8 cellular contexts compared by ENCODE assay signal in the genomic region with DNA sequence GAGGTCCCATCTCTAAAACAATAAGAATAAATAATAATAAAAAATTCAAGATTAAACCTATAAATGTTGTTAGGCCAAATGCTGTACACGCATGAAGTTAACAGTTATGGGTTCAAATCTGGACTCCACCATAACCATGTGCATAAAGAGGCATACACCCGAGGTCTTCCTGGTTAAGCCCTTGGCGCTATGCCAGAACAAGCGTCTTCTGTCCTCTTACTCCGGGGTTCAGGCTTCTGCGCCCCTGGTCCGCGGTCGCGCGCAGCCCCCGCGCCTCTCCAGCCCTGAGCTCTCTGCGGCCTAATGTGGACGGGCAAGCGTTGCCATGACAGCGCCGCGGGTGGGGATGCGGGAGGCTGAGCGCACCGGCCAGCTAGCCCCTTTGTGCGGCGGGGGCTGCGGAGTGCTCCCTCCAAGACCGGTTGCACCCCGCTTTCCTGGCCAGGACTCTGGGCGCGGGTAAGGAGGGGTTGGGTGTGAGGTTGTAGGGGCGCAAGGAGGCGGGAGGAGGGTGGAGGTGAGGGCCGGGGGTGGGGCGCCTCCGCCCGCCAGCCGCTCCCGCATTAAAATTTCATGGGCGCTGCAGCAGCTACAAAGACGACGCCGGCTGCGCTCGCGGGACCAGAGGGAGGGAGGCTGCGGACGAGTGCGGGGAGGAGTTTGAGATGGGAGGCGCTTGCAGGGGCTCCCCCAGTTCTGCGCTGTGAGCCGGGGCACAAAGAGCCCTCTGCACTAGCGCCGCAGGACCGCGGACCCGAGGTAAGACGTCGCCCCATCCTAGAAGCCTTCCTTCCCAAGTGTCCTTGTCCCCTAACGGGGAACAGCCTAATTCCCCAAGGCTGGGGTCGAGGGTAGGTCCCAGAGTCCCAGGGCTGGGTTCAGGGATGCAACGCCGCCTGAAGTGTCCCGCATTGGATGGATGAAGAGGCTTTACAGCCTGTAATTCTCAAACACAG. TPM values are rescaled to one million over a fixed set of nuclear protein-coding genes. Genes with fewer than 3 reads are reported as not detected.
DNase-seq lines count a peak whose midpoint lies in the region; ATAC-seq and TF ChIP-seq lines count a peak whose summit lies in the region.

A gene (plus strand): TSS at position 693 of the 956 bp plus-strand sequence.

- H3K4me1 Mint-ChIP-seq in CD4-positive, CD25-positive, alpha-beta regulatory T cell: peaks cover 4 to 39% (median 27%) of the 10 kb centered on the region in 4 donors

- DNase-seq in CD4-positive, CD25-positive, alpha-beta regulatory T cell: peak; percentile 63 to 86 (median 69)
- DNase-seq in T-helper 9 cell: peak; percentile 61
- DNase-seq in caudate nucleus (lab: John Stamatoyannopoulos, UW): peak in 47 of 61 donors; percentile 6 to 78 (median 47)
- DNase-seq in lung (ENCODE audit: low spot score): no peak
- peak; percentile 45 for DNase-seq in stimulated activated CD8-positive, alpha-beta memory T cell treated with anti-CD3 and anti-CD28 coated beads, Interleukin-7, amount 100 ng/mL, for 24 hours (ENCODE audit: low read depth)
- DNase-seq in SW 1271 (lab: John Stamatoyannopoulos, UW): no peak

- H3K27me3 Mint-ChIP-seq in CD4-positive, CD25-positive, alpha-beta regulatory T cell: peaks cover 25% of the 10 kb centered on the region

- peak within 1 kb of the TSS; percentile 88 to 98 (median 92) for H3K27ac Mint-ChIP-seq in CD4-positive, CD25-positive, alpha-beta regulatory T cell

- peak; percentile 72 to 78 for ATAC-seq in CD4-positive, CD25-positive, alpha-beta regulatory T cell (ENCODE audit: low read depth in 2 of 2)
- peak; percentile 55 for ATAC-seq in HG02678 (IDR thresholded peaks at IDR 0.05; ENCODE audit: unreplicated experiment)
- peak; percentile 38 for ATAC-seq in lung (ENCODE audit: insufficient read depth, low FRiP score)
- ATAC-seq in GM18520 (IDR thresholded peaks at IDR 0.05; ENCODE audit: unreplicated experiment): no peak

- no peaks in the 10 kb centered on the region for H3K27me3 ChIP-seq in CD4-positive, CD25-positive, alpha-beta regulatory T cell (ENCODE audit: control insufficient read depth, insufficient read depth, low read length)
- H3K27me3 ChIP-seq in lung (ENCODE audit: control insufficient read depth, insufficient read depth): no peaks in the 10 kb centered on the region

- H3K36me3 Mint-ChIP-seq in CD4-positive, CD25-positive, alpha-beta regulatory T cell: no peaks in the 10 kb centered on the region

- H3K27ac ChIP-seq in CD4-positive, CD25-positive, alpha-beta regulatory T cell (ENCODE audit: insufficient read depth, low read length, poor library complexity, severe bottlenecking): peak within 1 kb of the TSS; percentile 51
- peak within 1 kb of the TSS; percentile 46 for H3K27ac ChIP-seq in caudate nucleus (ENCODE audit: low read depth, low read length)
- no peak within 1 kb of the TSS for H3K27ac ChIP-seq in lung (ENCODE audit: low read depth in 1 of 2, low read length in 1 of 2)

- 2 to 3% methylated on average over 62 of the region's 62 CpGs for WGBS in lung, 2 donors

- H3K9me3 Mint-ChIP-seq in CD4-positive, CD25-positive, alpha-beta regulatory T cell: no peaks in the 10 kb centered on the region

- peaks cover 4% of the 10 kb centered on the region for H3K36me3 ChIP-seq in CD4-positive, CD25-positive, alpha-beta regulatory T cell (ENCODE audit: control insufficient read depth, insufficient read depth, low read length)
- no peaks in the 10 kb centered on the region for H3K36me3 ChIP-seq in lung (ENCODE audit: control insufficient read depth in 2 of 2, insufficient read depth in 2 of 2, low read length in 2 of 2)

- no peaks in the 10 kb centered on the region for H3K9me3 ChIP-seq in CD4-positive, CD25-positive, alpha-beta regulatory T cell (ENCODE audit: control insufficient read depth in 2 of 2, low read length in 2 of 2)
- H3K9me3 ChIP-seq in lung (ENCODE audit: control insufficient read depth in 2 of 2, insufficient read depth in 1 of 2, low read length in 1 of 2): no peaks in the 10 kb centered on the region

- H3K4me3 Mint-ChIP-seq in CD4-positive, CD25-positive, alpha-beta regulatory T cell: peak within 1 kb of the TSS; percentile 92 to 97 (median 95)

- peak within 1 kb of the TSS; percentile 91 for H3K4me3 ChIP-seq in CD4-positive, CD25-positive, alpha-beta regulatory T cell (ENCODE audit: low read depth, low read length)
- no peak within 1 kb of the TSS for H3K4me3 ChIP-seq in lung

- TF ChIP-seq CTCF in lung (IDR thresholded peaks at IDR 0.05; ENCODE audit: control extremely low read depth, extremely low read depth): no peak

- peaks cover 32% of the 10 kb centered on the region for H3K4me1 ChIP-seq in CD4-positive, CD25-positive, alpha-beta regulatory T cell (ENCODE audit: control insufficient read depth, insufficient read depth, low read length, poor library complexity, severe bottlenecking)
- peaks cover 0 to 13% of the 10 kb centered on the region in 2 donors for H3K4me1 ChIP-seq in lung (ENCODE audit: control insufficient read depth in 2 of 2, insufficient read depth in 2 of 2, low read length in 2 of 2)

RNA-seq across cellular contexts. Expression of the gene that starts here (rescaled TPM):
- total RNA-seq in CD4-positive, CD25-positive, alpha-beta regulatory T cell: 305 TPM
- polyA plus RNA-seq in CD4-positive, CD25-positive, alpha-beta regulatory T cell: 1 to 10 TPM; 1.4 to 3.1 (median 2.4) TPM
- 1 to 10 TPM; 4.6 to 5.0 TPM for total RNA-seq in lung
- 1 to 10 TPM; 1.7 to 5.4 TPM for polyA plus RNA-seq in lung

Comparison
In these comparisons a context has a peak if more than half of its experiments do, and no peak if none do; other contexts are left out.
1. RNA of the gene that starts here (total RNA-seq): 305 TPM in CD4-positive, CD25-positive, alpha-beta regulatory T cell (single experiment); 4.6 to 5.0 TPM in lung; every median in the first group is over 10 times any median in the second.
2. DNase-seq: peak in CD4-positive, CD25-positive, alpha-beta regulatory T cell (3 of 3), T-helper 9 cell (single experiment), caudate nucleus (47 of 61) and stimulated activated CD8-positive, alpha-beta memory T cell treated with anti-CD3 and anti-CD28 coated beads, Interleukin-7, amount 100 ng/mL, for 24 hours (single experiment); none in lung (single experiment) and SW 1271 (0 of 2).
3. H3K27ac ChIP-seq: peak in CD4-positive, CD25-positive, alpha-beta regulatory T cell (single experiment) and caudate nucleus (single experiment); none in lung (0 of 2).